Comparison of ENCODE assay signal across 1 cellular context in the genomic region with DNA sequence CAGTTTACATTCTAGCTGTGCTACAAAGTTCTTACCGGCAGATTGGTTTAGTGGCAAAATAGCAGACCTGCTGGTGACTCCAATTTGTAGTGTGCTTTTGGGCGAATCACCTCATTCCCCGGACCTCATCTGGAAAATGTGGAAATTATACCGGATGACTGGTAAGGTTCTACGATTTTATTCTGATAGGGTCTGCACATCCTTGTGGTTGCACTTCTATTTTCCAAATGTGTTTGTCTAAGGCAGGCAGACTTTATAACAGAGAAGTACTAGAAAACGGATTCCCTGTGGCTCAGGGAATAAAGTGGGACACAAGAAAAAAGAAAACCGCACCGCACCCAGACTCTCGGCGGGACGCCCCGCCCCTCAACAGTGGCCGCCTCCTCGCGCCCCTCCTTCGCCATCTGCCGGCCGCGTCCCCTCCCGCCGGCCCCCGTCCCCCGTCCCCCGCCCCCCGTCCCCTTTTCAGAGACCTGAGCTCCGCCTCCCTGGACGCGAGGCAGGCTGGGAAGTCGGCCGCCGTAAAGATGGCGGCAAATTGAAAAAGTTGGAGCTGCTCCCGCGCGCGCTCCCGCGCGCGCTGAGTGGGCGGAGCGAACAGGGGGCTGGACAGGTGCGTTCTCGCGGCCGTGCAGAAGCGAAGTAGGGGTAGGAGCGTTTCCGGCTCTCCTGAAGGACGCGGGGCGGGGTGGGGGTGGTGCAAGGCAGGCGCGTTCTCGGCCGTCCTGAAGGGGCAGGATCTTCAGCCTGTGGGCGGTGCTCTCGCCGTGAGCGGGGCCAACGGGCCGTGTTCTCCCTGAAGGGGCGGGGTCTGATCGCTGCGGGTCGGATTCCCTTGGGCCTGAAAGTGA.
TF ChIP-seq lines count a peak whose summit lies in the region.

No MANE protein-coding gene starts in this region.

TF ChIP-seq in HepG2, 621 proteins besides CTCF, POLR2A, EP300 and RAD21 (continued from another document and continues in another):
- TF ChIP-seq ZNF124 (CRISPR knock-in tag; IDR thresholded peaks at IDR 0.05), result no peak
- TF ChIP-seq FOXK1 (CRISPR knock-in tag; IDR thresholded peaks at IDR 0.05; ENCODE audit: borderline replicate concordance, low read depth), result no peak
- no peak for TF ChIP-seq BRD4 (CRISPR knock-in tag; IDR thresholded peaks at IDR 0.05)
- TF ChIP-seq ZNF598 (CRISPR knock-in tag; IDR thresholded peaks at IDR 0.05; ENCODE audit: borderline replicate concordance), result no peak
- TF ChIP-seq KDM2A (CRISPR knock-in tag; IDR thresholded peaks at IDR 0.05; ENCODE audit: borderline replicate concordance, low read depth), result no peak; the same call in 1 of the 2 replicates
- TF ChIP-seq ZNF331 (CRISPR knock-in tag; IDR thresholded peaks at IDR 0.05), result 0 out of 2 replicates have a peak, but pooled peaks have one; percentile 24
- TF ChIP-seq, protein P1, sequence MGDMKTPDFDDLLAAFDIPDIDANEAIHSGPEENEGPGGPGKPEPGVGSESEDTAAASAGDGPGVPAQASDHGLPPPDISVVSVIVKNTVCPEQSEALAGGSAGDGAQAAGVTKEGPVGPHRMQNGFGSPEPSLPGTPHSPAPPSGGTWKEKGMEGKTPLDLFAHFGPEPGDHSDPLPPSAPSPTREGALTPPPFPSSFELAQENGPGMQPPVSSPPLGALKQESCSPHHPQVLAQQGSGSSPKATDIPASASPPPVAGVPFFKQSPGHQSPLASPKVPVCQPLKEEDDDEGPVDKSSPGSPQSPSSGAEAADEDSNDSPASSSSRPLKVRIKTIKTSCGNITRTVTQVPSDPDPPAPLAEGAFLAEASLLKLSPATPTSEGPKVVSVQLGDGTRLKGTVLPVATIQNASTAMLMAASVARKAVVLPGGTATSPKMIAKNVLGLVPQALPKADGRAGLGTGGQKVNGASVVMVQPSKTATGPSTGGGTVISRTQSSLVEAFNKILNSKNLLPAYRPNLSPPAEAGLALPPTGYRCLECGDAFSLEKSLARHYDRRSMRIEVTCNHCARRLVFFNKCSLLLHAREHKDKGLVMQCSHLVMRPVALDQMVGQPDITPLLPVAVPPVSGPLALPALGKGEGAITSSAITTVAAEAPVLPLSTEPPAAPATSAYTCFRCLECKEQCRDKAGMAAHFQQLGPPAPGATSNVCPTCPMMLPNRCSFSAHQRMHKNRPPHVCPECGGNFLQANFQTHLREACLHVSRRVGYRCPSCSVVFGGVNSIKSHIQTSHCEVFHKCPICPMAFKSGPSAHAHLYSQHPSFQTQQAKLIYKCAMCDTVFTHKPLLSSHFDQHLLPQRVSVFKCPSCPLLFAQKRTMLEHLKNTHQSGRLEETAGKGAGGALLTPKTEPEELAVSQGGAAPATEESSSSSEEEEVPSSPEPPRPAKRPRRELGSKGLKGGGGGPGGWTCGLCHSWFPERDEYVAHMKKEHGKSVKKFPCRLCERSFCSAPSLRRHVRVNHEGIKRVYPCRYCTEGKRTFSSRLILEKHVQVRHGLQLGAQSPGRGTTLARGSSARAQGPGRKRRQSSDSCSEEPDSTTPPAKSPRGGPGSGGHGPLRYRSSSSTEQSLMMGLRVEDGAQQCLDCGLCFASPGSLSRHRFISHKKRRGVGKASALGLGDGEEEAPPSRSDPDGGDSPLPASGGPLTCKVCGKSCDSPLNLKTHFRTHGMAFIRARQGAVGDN (CRISPR knock-in tag; IDR thresholded peaks at IDR 0.05), result peak; percentile 37
- TF ChIP-seq, protein P2, sequence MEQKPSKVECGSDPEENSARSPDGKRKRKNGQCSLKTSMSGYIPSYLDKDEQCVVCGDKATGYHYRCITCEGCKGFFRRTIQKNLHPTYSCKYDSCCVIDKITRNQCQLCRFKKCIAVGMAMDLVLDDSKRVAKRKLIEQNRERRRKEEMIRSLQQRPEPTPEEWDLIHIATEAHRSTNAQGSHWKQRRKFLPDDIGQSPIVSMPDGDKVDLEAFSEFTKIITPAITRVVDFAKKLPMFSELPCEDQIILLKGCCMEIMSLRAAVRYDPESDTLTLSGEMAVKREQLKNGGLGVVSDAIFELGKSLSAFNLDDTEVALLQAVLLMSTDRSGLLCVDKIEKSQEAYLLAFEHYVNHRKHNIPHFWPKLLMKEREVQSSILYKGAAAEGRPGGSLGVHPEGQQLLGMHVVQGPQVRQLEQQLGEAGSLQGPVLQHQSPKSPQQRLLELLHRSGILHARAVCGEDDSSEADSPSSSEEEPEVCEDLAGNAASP (CRISPR knock-in tag; IDR thresholded peaks at IDR 0.05; ENCODE audit: borderline replicate concordance), result no peak
- no peak for TF ChIP-seq ZNF576 (CRISPR knock-in tag; IDR thresholded peaks at IDR 0.05)
- TF ChIP-seq NR3C1 (CRISPR knock-in tag; IDR thresholded peaks at IDR 0.05), result no peak
- TF ChIP-seq GATA4 (IDR thresholded peaks at IDR 0.05; ENCODE audit: borderline replicate concordance, low read depth), result no peak
- TF ChIP-seq ZNF17 (CRISPR knock-in tag; IDR thresholded peaks at IDR 0.05), result no peak
- TF ChIP-seq ZNF703 (CRISPR knock-in tag; IDR thresholded peaks at IDR 0.05; ENCODE audit: borderline replicate concordance), result no peak
- no peak for TF ChIP-seq ZNF720 (CRISPR knock-in tag; IDR thresholded peaks at IDR 0.05)
- no peak for TF ChIP-seq RARG (CRISPR knock-in tag; IDR thresholded peaks at IDR 0.05; ENCODE audit: low read depth)
- no peak for TF ChIP-seq ZNF234 (CRISPR knock-in tag; conservative IDR thresholded peaks at IDR 0.05)
- TF ChIP-seq SRSF9 (IDR thresholded peaks at IDR 0.05; ENCODE audit: borderline replicate concordance, insufficient read depth, low read depth, low read length, poor library complexity, severe bottlenecking), result no peak
- no peak for TF ChIP-seq KLF15 (CRISPR knock-in tag; IDR thresholded peaks at IDR 0.05; ENCODE audit: borderline replicate concordance)
- no peak for TF ChIP-seq ZNF629 (CRISPR knock-in tag; conservative IDR thresholded peaks at IDR 0.05)
- TF ChIP-seq ZNF564 (CRISPR knock-in tag; IDR thresholded peaks at IDR 0.05), result 0 out of 2 replicates have a peak, but pooled peaks have one; percentile 0
- TF ChIP-seq ZFP37 (CRISPR knock-in tag; IDR thresholded peaks at IDR 0.05; ENCODE audit: borderline replicate concordance), result no peak
- no peak for TF ChIP-seq ZNF550 (CRISPR knock-in tag; IDR thresholded peaks at IDR 0.05; ENCODE audit: borderline replicate concordance)
- no peak for TF ChIP-seq ATF7-NPFF (CRISPR knock-in tag; IDR thresholded peaks at IDR 0.05; ENCODE audit: low read depth)
- 0 out of 2 replicates have a peak, but pooled peaks have one; percentile 31 for TF ChIP-seq PCBP1 (IDR thresholded peaks at IDR 0.05; ENCODE audit: borderline replicate concordance, low read depth, low read length)
- no peak for TF ChIP-seq CENPT (CRISPR knock-in tag; IDR thresholded peaks at IDR 0.05; ENCODE audit: low read depth)
- TF ChIP-seq MEIS2 (CRISPR knock-in tag; IDR thresholded peaks at IDR 0.05), result no peak
- TF ChIP-seq SIX4 (CRISPR knock-in tag; IDR thresholded peaks at IDR 0.05), result no peak
- TF ChIP-seq SP4 (CRISPR knock-in tag; IDR thresholded peaks at IDR 0.05), result peak; percentile 88
- TF ChIP-seq ZNF431 (CRISPR knock-in tag; IDR thresholded peaks at IDR 0.05; ENCODE audit: borderline replicate concordance, low read depth), result no peak
- TF ChIP-seq MIER3 (CRISPR knock-in tag; IDR thresholded peaks at IDR 0.05; ENCODE audit: borderline replicate concordance), result peak; percentile 36; the same call in 1 of the 2 replicates
- no peak for TF ChIP-seq AFF4 (CRISPR knock-in tag; IDR thresholded peaks at IDR 0.05)
- no peak for TF ChIP-seq ZSCAN20 (CRISPR knock-in tag; IDR thresholded peaks at IDR 0.05; ENCODE audit: borderline replicate concordance)
- TF ChIP-seq RARA (CRISPR knock-in tag; IDR thresholded peaks at IDR 0.05), result no peak
- no peak for TF ChIP-seq ZNF724P (CRISPR knock-in tag; IDR thresholded peaks at IDR 0.05; ENCODE audit: borderline replicate concordance)
- TF ChIP-seq, protein P3, sequence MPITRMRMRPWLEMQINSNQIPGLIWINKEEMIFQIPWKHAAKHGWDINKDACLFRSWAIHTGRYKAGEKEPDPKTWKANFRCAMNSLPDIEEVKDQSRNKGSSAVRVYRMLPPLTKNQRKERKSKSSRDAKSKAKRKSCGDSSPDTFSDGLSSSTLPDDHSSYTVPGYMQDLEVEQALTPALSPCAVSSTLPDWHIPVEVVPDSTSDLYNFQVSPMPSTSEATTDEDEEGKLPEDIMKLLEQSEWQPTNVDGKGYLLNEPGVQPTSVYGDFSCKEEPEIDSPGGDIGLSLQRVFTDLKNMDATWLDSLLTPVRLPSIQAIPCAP (CRISPR knock-in tag; IDR thresholded peaks at IDR 0.05; ENCODE audit: low read depth), result no peak
- TF ChIP-seq, protein P4, sequence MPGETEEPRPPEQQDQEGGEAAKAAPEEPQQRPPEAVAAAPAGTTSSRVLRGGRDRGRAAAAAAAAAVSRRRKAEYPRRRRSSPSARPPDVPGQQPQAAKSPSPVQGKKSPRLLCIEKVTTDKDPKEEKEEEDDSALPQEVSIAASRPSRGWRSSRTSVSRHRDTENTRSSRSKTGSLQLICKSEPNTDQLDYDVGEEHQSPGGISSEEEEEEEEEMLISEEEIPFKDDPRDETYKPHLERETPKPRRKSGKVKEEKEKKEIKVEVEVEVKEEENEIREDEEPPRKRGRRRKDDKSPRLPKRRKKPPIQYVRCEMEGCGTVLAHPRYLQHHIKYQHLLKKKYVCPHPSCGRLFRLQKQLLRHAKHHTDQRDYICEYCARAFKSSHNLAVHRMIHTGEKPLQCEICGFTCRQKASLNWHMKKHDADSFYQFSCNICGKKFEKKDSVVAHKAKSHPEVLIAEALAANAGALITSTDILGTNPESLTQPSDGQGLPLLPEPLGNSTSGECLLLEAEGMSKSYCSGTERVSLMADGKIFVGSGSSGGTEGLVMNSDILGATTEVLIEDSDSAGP (CRISPR knock-in tag; IDR thresholded peaks at IDR 0.05; ENCODE audit: borderline replicate concordance), result no peak
- TF ChIP-seq NFYB (CRISPR knock-in tag; IDR thresholded peaks at IDR 0.05), result peak; percentile 39; the same call in 1 of the 2 replicates
- TF ChIP-seq ZNF768 (CRISPR knock-in tag; IDR thresholded peaks at IDR 0.05), result no peak
- TF ChIP-seq, protein P5, sequence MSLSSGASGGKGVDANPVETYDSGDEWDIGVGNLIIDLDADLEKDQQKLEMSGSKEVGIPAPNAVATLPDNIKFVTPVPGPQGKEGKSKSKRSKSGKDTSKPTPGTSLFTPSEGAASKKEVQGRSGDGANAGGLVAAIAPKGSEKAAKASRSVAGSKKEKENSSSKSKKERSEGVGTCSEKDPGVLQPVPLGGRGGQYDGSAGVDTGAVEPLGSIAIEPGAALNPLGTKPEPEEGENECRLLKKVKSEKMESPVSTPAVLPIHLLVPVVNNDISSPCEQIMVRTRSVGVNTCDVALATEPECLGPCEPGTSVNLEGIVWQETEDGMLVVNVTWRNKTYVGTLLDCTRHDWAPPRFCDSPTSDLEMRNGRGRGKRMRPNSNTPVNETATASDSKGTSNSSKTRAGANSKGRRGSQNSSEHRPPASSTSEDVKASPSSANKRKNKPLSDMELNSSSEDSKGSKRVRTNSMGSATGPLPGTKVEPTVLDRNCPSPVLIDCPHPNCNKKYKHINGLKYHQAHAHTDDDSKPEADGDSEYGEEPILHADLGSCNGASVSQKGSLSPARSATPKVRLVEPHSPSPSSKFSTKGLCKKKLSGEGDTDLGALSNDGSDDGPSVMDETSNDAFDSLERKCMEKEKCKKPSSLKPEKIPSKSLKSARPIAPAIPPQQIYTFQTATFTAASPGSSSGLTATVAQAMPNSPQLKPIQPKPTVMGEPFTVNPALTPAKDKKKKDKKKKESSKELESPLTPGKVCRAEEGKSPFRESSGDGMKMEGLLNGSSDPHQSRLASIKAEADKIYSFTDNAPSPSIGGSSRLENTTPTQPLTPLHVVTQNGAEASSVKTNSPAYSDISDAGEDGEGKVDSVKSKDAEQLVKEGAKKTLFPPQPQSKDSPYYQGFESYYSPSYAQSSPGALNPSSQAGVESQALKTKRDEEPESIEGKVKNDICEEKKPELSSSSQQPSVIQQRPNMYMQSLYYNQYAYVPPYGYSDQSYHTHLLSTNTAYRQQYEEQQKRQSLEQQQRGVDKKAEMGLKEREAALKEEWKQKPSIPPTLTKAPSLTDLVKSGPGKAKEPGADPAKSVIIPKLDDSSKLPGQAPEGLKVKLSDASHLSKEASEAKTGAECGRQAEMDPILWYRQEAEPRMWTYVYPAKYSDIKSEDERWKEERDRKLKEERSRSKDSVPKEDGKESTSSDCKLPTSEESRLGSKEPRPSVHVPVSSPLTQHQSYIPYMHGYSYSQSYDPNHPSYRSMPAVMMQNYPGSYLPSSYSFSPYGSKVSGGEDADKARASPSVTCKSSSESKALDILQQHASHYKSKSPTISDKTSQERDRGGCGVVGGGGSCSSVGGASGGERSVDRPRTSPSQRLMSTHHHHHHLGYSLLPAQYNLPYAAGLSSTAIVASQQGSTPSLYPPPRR (CRISPR knock-in tag; IDR thresholded peaks at IDR 0.05; ENCODE audit: borderline replicate concordance), result no peak
- TF ChIP-seq ZMYM3 (CRISPR knock-in tag; IDR thresholded peaks at IDR 0.05), result no peak
- TF ChIP-seq, protein P6, sequence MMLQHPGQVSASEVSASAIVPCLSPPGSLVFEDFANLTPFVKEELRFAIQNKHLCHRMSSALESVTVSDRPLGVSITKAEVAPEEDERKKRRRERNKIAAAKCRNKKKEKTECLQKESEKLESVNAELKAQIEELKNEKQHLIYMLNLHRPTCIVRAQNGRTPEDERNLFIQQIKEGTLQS (CRISPR knock-in tag; IDR thresholded peaks at IDR 0.05), result no peak
- TF ChIP-seq LBX2 (CRISPR knock-in tag; IDR thresholded peaks at IDR 0.05; ENCODE audit: borderline replicate concordance), result no peak
